Comparison of ENCODE assay signal across 20 cellular contexts in genomic region chr1:3019516-3020051, GRCh38. TPM values are rescaled to one million over a fixed set of nuclear protein-coding genes. Genes with fewer than 3 reads are reported as not detected.
DNase-seq lines count a peak whose midpoint lies in the region; ATAC-seq and TF ChIP-seq lines count a peak whose summit lies in the region.
"Had no signal": no experiment of that assay in that cellular context is flagged by ENCODE, and none has a peak within 500 bp of the region (broad histone marks: within the 10 kb centered on the region; RNA-seq: fewer than 3 reads in every experiment).

No MANE protein-coding gene starts in this region.

- no peak overlapping the region for H3K4me3 Mint-ChIP-seq in activated naive CD4-positive, alpha-beta T cell treated with anti-CD3 and anti-CD28 coated beads, Interleukin-2, amount 10 ng/mL, durations not matched to agents 7 days and 5 days
- no peak overlapping the region for H3K4me3 Mint-ChIP-seq in chondrocyte (ENCODE audit: unreplicated experiment)
- H3K4me3 Mint-ChIP-seq: CD4-positive, alpha-beta T cell; H9 had no signal

- DNase-seq in activated naive CD4-positive, alpha-beta T cell treated with anti-CD3 and anti-CD28 coated beads, Interleukin-2, amount 10 ng/mL, durations not matched to agents 7 days and 5 days = peak; percentile 13
- DNase-seq in activated naive CD4-positive, alpha-beta T cell treated with anti-CD3 and anti-CD28 coated beads, Interleukin-2, amount 50 U/mL, for 16 hours = no peak
- DNase-seq in chondrocyte (ENCODE audit: low spot score) (peak; percentile 74), posterior vena cava (ENCODE audit: low spot score) (peak; percentile 64), upper lobe of right lung (peak; percentile 41), NCI-H446 treated with DMSO at 0.1 percent for 48 hours (lab: John Stamatoyannopoulos, UW) (no peak)
- DNase-seq: GDM1, H9, KBM-7, NCI-H1105 treated with DMSO at 0.1 percent for 48 hours, NCI-H1694, NCI-H2081 treated with DMSO at 0.1 percent for 48 hours, NCI-H510A treated with DMSO at 0.1 percent for 48 hours, NCI-H774 had no signal

- TF ChIP-seq CTCF in chondrocyte (IDR thresholded peaks at IDR 0.05) (no peak), upper lobe of right lung (IDR thresholded peaks at IDR 0.05) (no peak)

- H3K9me3 Mint-ChIP-seq in activated naive CD4-positive, alpha-beta T cell treated with anti-CD3 and anti-CD28 coated beads, Interleukin-2, amount 10 ng/mL, durations not matched to agents 7 days and 5 days = no peaks in the 10 kb centered on the region
- peaks cover 4% of the 10 kb centered on the region for H3K9me3 Mint-ChIP-seq in chondrocyte (ENCODE audit: low read depth)
- H3K9me3 Mint-ChIP-seq: CD4-positive, alpha-beta T cell had no signal

- no peaks in the 10 kb centered on the region for H3K4me1 ChIP-seq in upper lobe of right lung
- H3K4me1 ChIP-seq: Caco-2 had no signal

- H3K27ac Mint-ChIP-seq in activated naive CD4-positive, alpha-beta T cell treated with anti-CD3 and anti-CD28 coated beads, Interleukin-2, amount 10 ng/mL, durations not matched to agents 7 days and 5 days = no peak overlapping the region
- H3K27ac Mint-ChIP-seq in chondrocyte (ENCODE audit: unreplicated experiment) = no peak overlapping the region
- H3K27ac Mint-ChIP-seq: CD4-positive, alpha-beta T cell; H9 had no signal

- no peak overlapping the region for H3K4me3 ChIP-seq in upper lobe of right lung

- CTCF ChIA-PET in activated naive CD4-positive, alpha-beta T cell treated with anti-CD3 and anti-CD28 coated beads, Interleukin-2, amount 10 ng/mL, durations not matched to agents 7 days and 5 days (lab: Charles Lee) = no interaction called here

- no peaks in the 10 kb centered on the region for H3K36me3 Mint-ChIP-seq in activated naive CD4-positive, alpha-beta T cell treated with anti-CD3 and anti-CD28 coated beads, Interleukin-2, amount 10 ng/mL, durations not matched to agents 7 days and 5 days
- H3K36me3 Mint-ChIP-seq in chondrocyte (ENCODE audit: low read depth) = no peaks in the 10 kb centered on the region

- intact Hi-C loops in posterior vena cava (cut with DNase I) = loop anchor here in 1 of 2 donors (5.0 kb wide), 1 partner anchor 592 kb away; no protein-coding TSS in a partner anchor
- intact Hi-C loops in upper lobe of right lung (cut with DNase I) = no loop called here

- no peak overlapping the region for H3K27ac ChIP-seq in upper lobe of right lung

- H3K27me3 ChIP-seq in upper lobe of right lung = peaks cover 10% of the 10 kb centered on the region

- no peaks in the 10 kb centered on the region for H3K9me3 ChIP-seq in upper lobe of right lung
- H3K9me3 ChIP-seq: Caco-2 had no signal

- peaks cover 26% of the 10 kb centered on the region for H3K27me3 Mint-ChIP-seq in activated naive CD4-positive, alpha-beta T cell treated with anti-CD3 and anti-CD28 coated beads, Interleukin-2, amount 10 ng/mL, durations not matched to agents 7 days and 5 days
- peaks cover 3% of the 10 kb centered on the region for H3K27me3 Mint-ChIP-seq in chondrocyte (ENCODE audit: low read depth)
- H3K27me3 Mint-ChIP-seq: CD4-positive, alpha-beta T cell had no signal

- no peak for ATAC-seq in upper lobe of right lung
- ATAC-seq in GM21390 (IDR thresholded peaks at IDR 0.05; ENCODE audit: unreplicated experiment) = no peak

- H3K36me3 ChIP-seq in upper lobe of right lung = no peaks in the 10 kb centered on the region

- no peaks in the 10 kb centered on the region for H3K4me1 Mint-ChIP-seq in activated naive CD4-positive, alpha-beta T cell treated with anti-CD3 and anti-CD28 coated beads, Interleukin-2, amount 10 ng/mL, durations not matched to agents 7 days and 5 days
- no peaks in the 10 kb centered on the region for H3K4me1 Mint-ChIP-seq in chondrocyte (ENCODE audit: low read depth)

RNA-seq across cellular contexts. Expression of gene ACTRT2, which starts 1.7 kb away (rescaled TPM):
- total RNA-seq in chondrocyte (not detected in 3 replicates), posterior vena cava (not detected), upper lobe of right lung (not detected)
- total RNA-seq: Caco-2; CD4-positive, alpha-beta T cell; Daoy; H9; HepG2; RPMI7951 had no signal

RNA-seq across cellular contexts. Expression of gene PRDM16, which starts 49.4 kb away (rescaled TPM):
- 10.4 to 19.0 TPM (median 18.3 TPM) in 3 replicates for total RNA-seq in chondrocyte
- 10 to 100 TPM; 15.8 to 21.1 TPM for total RNA-seq in posterior vena cava
- total RNA-seq in upper lobe of right lung = 21.0 TPM
- total RNA-seq: CD4-positive, alpha-beta T cell; RPMI7951 had no signal

Comparison
In these comparisons a context has a peak if more than half of its experiments do, and no peak if none do; other contexts are left out.
1. DNase-seq: peak in activated naive CD4-positive, alpha-beta T cell treated with anti-CD3 and anti-CD28 coated beads, Interleukin-2, amount 10 ng/mL, durations not matched to agents 7 days and 5 days (single experiment), chondrocyte (single experiment), posterior vena cava (single experiment) and upper lobe of right lung (single experiment); none in activated naive CD4-positive, alpha-beta T cell treated with anti-CD3 and anti-CD28 coated beads, Interleukin-2, amount 50 U/mL, for 16 hours (single experiment) and NCI-H446 treated with DMSO at 0.1 percent for 48 hours (single experiment).